ENCODE assay signal across 10 cellular contexts in the genomic region with DNA sequence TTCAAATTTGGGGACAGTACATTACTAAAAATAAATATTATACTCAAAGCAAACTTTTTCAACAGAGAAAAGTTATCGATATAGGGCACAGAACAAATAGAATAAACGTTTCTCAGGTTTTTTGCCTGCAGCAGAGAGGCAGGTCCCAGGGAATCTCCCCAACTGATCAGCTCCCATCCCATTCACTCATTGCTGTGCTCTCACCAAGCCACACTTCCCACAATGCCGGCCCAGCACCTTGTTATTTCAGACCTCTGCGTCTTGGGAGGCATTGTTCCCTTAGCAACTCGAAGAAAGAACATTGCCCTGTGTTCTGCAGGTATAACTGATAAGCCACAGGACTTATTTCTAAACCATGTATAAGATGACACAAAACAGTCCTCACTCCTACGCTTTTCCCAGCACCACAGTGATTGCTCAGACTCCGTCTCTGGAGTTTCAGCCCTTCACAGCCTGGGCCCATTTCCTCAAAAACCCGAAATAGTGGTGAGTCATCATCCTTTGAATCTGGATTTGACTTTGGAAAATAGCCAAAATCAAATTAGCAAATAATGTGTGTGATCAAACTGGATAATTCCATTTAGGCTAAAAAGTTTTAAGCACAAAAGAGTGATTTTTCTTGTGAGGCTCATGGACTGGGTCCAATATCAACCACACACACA.
DNase-seq lines count a peak whose midpoint lies in the region; ATAC-seq lines count a peak whose summit lies in the region.
"Had no signal": no experiment of that assay in that cellular context is flagged by ENCODE, and none has a peak within 500 bp of the region (broad histone marks: within the 10 kb centered on the region; RNA-seq: fewer than 3 reads in every experiment).

No MANE protein-coding gene starts in this region.

- ATAC-seq in GM21786 (IDR thresholded peaks at IDR 0.05; ENCODE audit: unreplicated experiment), result no peak
- ATAC-seq: activated CD4-positive, alpha-beta T cell treated with anti-CD3 and anti-CD28 coated beads for 36 hours had no signal

- peak; percentile 8 for DNase-seq in ELR (ENCODE audit: low read depth)
- DNase-seq in amniotic epithelial cell (ENCODE audit: low read depth), result peak; percentile 97
- DNase-seq in fibroblast of the conjunctiva (ENCODE audit: low read depth), result peak; percentile 32
- DNase-seq in pons (ENCODE audit: low spot score), result peak; percentile 5
- DNase-seq in NCI-H1092 (lab: John Stamatoyannopoulos, UW), result no peak
- no peak for DNase-seq in D341Med (ENCODE audit: low spot score)
- no peak for DNase-seq in stimulated activated CD4-positive, alpha-beta T cell treated with anti-CD3 and anti-CD28 coated beads, Interleukin-4, amount 100 ng/mL, for 24 hours
- DNase-seq: activated CD4-positive, alpha-beta T cell treated with anti-CD3 and anti-CD28 coated beads for 36 hours; SIG-M5 had no signal

Comparison
In these comparisons a context has a peak if more than half of its experiments do, and no peak if none do; other contexts are left out.
1. DNase-seq: peak in ELR (single experiment), amniotic epithelial cell (single experiment), fibroblast of the conjunctiva (single experiment) and pons (single experiment); none in NCI-H1092 (single experiment), D341Med (single experiment) and stimulated activated CD4-positive, alpha-beta T cell treated with anti-CD3 and anti-CD28 coated beads, Interleukin-4, amount 100 ng/mL, for 24 hours (single experiment).